ENCODE assay signal across 18 cellular contexts in genomic region chr10:116715839-116716377, GRCh38. TPM values are rescaled to one million over a fixed set of nuclear protein-coding genes. Genes with fewer than 3 reads are reported as not detected.
DNase-seq lines count a peak whose midpoint lies in the region; TF ChIP-seq lines count a peak whose summit lies in the region.
"Had no signal": no experiment of that assay in that cellular context is flagged by ENCODE, and none has a peak within 500 bp of the region (broad histone marks: within the 10 kb centered on the region; RNA-seq: fewer than 3 reads in every experiment).

No MANE protein-coding gene starts in this region.

- peaks cover 15% of the 10 kb centered on the region for H3K79me1 ChIP-seq in mesenchymal stem cell (replicated peaks; ENCODE audit: low read length, poor library complexity, severe bottlenecking)

- POLR2A ChIA-PET in SK-N-SH (lab: Yijun Ruan, JAX): interaction anchor here (1.0 kb wide), 1 partner anchor 16 kb away, joined by 3 read pairs; no protein-coding TSS in a partner anchor

- H2AK5ac ChIP-seq in mesenchymal stem cell (ENCODE audit: low read length, severe bottlenecking): peak overlapping the region; percentile 61

- no peak overlapping the region for H2BK15ac ChIP-seq in mesenchymal stem cell (ENCODE audit: low read depth, poor library complexity, severe bottlenecking)

- H3K4ac ChIP-seq in mesenchymal stem cell (ENCODE audit: low read depth in 1 of 2, low read length in 2 of 2): no peak overlapping the region

- H3K18ac ChIP-seq in mesenchymal stem cell (ENCODE audit: low read depth in 1 of 2, low read length in 2 of 2): no peak overlapping the region

- no peaks in the 10 kb centered on the region for H3K79me2 ChIP-seq in SK-N-SH (ENCODE audit: insufficient read depth)

- peak overlapping the region in 1 of 2 experiments; percentile 83; a peak in 2 of 4 replicates for H3K27ac ChIP-seq in SK-N-SH (ENCODE audit: low read depth in 2 of 2, low read length in 1 of 2)
- H3K27ac ChIP-seq in mesenchymal stem cell (ENCODE audit: low read length, poor library complexity, severe bottlenecking): no peak overlapping the region
- H3K27ac ChIP-seq in thyroid gland: peak overlapping the region in 2 of 3 donors; percentile 9 to 63
- H3K27ac ChIP-seq in uterus: no peak overlapping the region
- H3K27ac ChIP-seq in prostate gland: no peak overlapping the region
- H3K27ac ChIP-seq: BLaER1 treated with 17β-estradiol and CSF1 and Interleukin-3, amounts not matched to agents 10 nM and 100 nM; HL-60 had no signal

- H4K91ac ChIP-seq in mesenchymal stem cell (ENCODE audit: low read length): no peak overlapping the region

- no peaks in the 10 kb centered on the region for H3K9me2 ChIP-seq in SK-N-SH

- DNase-seq in SK-N-SH (peak; percentile 62), mesenchymal stem cell (no peak), posterior vena cava (ENCODE audit: low spot score) (peak; percentile 58), thyroid gland (peak; percentile 26 to 39), cerebellar nuclear complex (lab: John Stamatoyannopoulos, UW) (no peak), NCI-H1417 (lab: John Stamatoyannopoulos, UW) (no peak), uterus (no peak), prostate gland (ENCODE audit: low spot score) (no peak)
- DNase-seq: Calu3; CD8-positive, alpha-beta T cell; DMS53; DND-41; EL; GOT3; H9 had no signal

- H3K9me3 ChIP-seq in SK-N-SH (no peaks in the 10 kb centered on the region), mesenchymal stem cell (ENCODE audit: control insufficient read depth, low read length) (no peaks in the 10 kb centered on the region), thyroid gland (no peaks in the 10 kb centered on the region), uterus (no peaks in the 10 kb centered on the region), prostate gland (no peaks in the 10 kb centered on the region)
- H3K9me3 ChIP-seq: BLaER1 treated with 17β-estradiol and CSF1 and Interleukin-3, amounts not matched to agents 10 nM and 100 nM had no signal

- TF ChIP-seq POLR2A in thyroid gland (IDR thresholded peaks at IDR 0.05) (no peak), uterus (IDR thresholded peaks at IDR 0.05) (no peak), prostate gland (IDR thresholded peaks at IDR 0.05) (no peak)

- H3K14ac ChIP-seq in mesenchymal stem cell (ENCODE audit: low read length in 2 of 2): no peak overlapping the region

- no peaks in the 10 kb centered on the region for H4K20me1 ChIP-seq in SK-N-SH (ENCODE audit: insufficient read depth)
- H4K20me1 ChIP-seq: BLaER1 treated with 17β-estradiol and CSF1 and Interleukin-3, amounts not matched to agents 10 nM and 100 nM had no signal

- TF ChIP-seq CTCF in SK-N-SH (IDR thresholded peaks at IDR 0.05) (no peak), thyroid gland (IDR thresholded peaks at IDR 0.05) (no peak), uterus (IDR thresholded peaks at IDR 0.05) (no peak), prostate gland (IDR thresholded peaks at IDR 0.05) (no peak)

- H2BK5ac ChIP-seq in mesenchymal stem cell (ENCODE audit: low read depth, low read length, poor library complexity, severe bottlenecking): no peak overlapping the region

- H3K27me3 ChIP-seq in SK-N-SH (ENCODE audit: insufficient read depth): no peaks in the 10 kb centered on the region
- no peaks in the 10 kb centered on the region for H3K27me3 ChIP-seq in mesenchymal stem cell (ENCODE audit: control insufficient read depth in 1 of 2, insufficient read depth in 1 of 2, low read length in 2 of 2)
- H3K27me3 ChIP-seq in thyroid gland: no peaks in the 10 kb centered on the region
- no peaks in the 10 kb centered on the region for H3K27me3 ChIP-seq in uterus
- no peaks in the 10 kb centered on the region for H3K27me3 ChIP-seq in prostate gland (replicated peaks; ENCODE audit: insufficient read depth)

- no peak overlapping the region for H3K4me3 ChIP-seq in SK-N-SH (ENCODE audit: low read depth in 2 of 2, low read length in 1 of 2)
- H3K4me3 ChIP-seq in mesenchymal stem cell (ENCODE audit: insufficient read depth in 1 of 2, low read depth in 1 of 2, low read length in 2 of 2): no peak overlapping the region
- no peak overlapping the region for H3K4me3 ChIP-seq in thyroid gland (replicated peaks in 1 of 3)
- H3K4me3 ChIP-seq in uterus: no peak overlapping the region
- no peak overlapping the region for H3K4me3 ChIP-seq in prostate gland
- H3K4me3 ChIP-seq: BLaER1 treated with 17β-estradiol and CSF1 and Interleukin-3, amounts not matched to agents 10 nM and 100 nM; GM12878 had no signal

- 67% methylated on average over 1 of the region's 4 CpGs for WGBS in SK-N-SH (ENCODE audit: low lambda C conversion rate)
- WGBS in mesenchymal stem cell: 85% methylated on average over 4 of the region's 4 CpGs
- 85 to 86% methylated on average over 2 to 3 of the region's 4 CpGs for WGBS in thyroid gland, 2 donors
- 93% methylated on average over 4 of the region's 4 CpGs for WGBS in prostate gland

- H3K4me1 ChIP-seq in SK-N-SH (ENCODE audit: control insufficient read depth in 1 of 2, insufficient read depth in 2 of 2, low read depth in 1 of 2, low read length in 1 of 2) (peaks cover 0 to 70% of the 10 kb centered on the region in 2 experiments; a peak in 2 of 4 replicates), mesenchymal stem cell (ENCODE audit: control insufficient read depth, insufficient read depth, low read depth, low read length) (peaks cover 38% of the 10 kb centered on the region), thyroid gland (peaks cover 8 to 23% of the 10 kb centered on the region in 2 donors), uterus (peaks cover 0 to 9% of the 10 kb centered on the region in 2 donors), prostate gland (replicated peaks) (no peaks in the 10 kb centered on the region)

- CTCF ChIA-PET in SK-N-SH (lab: Yijun Ruan, JAX): interaction anchor here (0.9 to 3.5 kb wide), 6 partner anchors 14 to 396 kb away, joined by 3 to 16 read pairs (median 4); no protein-coding TSS in a partner anchor

- H3K36me3 ChIP-seq in SK-N-SH (replicated peaks in 1 of 2; ENCODE audit: control insufficient read depth in 1 of 2, insufficient read depth in 2 of 2, low read length in 1 of 2) (no peaks in the 10 kb centered on the region), mesenchymal stem cell (ENCODE audit: control insufficient read depth in 1 of 2, insufficient read depth in 2 of 2, low read depth in 1 of 2, low read length in 2 of 2) (peaks cover 0 to 18% of the 10 kb centered on the region in 2 experiments), thyroid gland (no peaks in the 10 kb centered on the region), uterus (no peaks in the 10 kb centered on the region), prostate gland (no peaks in the 10 kb centered on the region)
- H3K36me3 ChIP-seq: BLaER1 treated with 17β-estradiol and CSF1 and Interleukin-3, amounts not matched to agents 10 nM and 100 nM had no signal

- intact Hi-C loops in posterior vena cava (cut with DNase I): no loop called here
- intact Hi-C loops in thyroid gland (cut with DNase I): no loop called here
- intact Hi-C loops in uterus (cut with DNase I; ENCODE audit: low total_unique reads): no loop called here
- intact Hi-C loops in prostate gland (cut with DNase I): no loop called here

- no peak overlapping the region for H2BK120ac ChIP-seq in mesenchymal stem cell (ENCODE audit: low read depth, low read length)

- H2BK12ac ChIP-seq in mesenchymal stem cell (ENCODE audit: low read length in 2 of 2): no peak overlapping the region

- H2AFZ ChIP-seq in SK-N-SH (ENCODE audit: low read depth): no peak overlapping the region
- no peak overlapping the region for H2AFZ ChIP-seq in mesenchymal stem cell (ENCODE audit: low read depth, low read length)

- peak in 1 of 2 experiments; percentile 80; a peak in 2 of 4 replicates for TF ChIP-seq EP300 in SK-N-SH (IDR thresholded peaks at IDR 0.05; ENCODE audit: borderline replicate concordance in 1 of 2, low read depth in 1 of 2, low read length in 1 of 2)

- no peak overlapping the region for H4K8ac ChIP-seq in mesenchymal stem cell (ENCODE audit: low read length)

- H3K4me2 ChIP-seq in SK-N-SH: no peak overlapping the region
- H3K4me2 ChIP-seq in mesenchymal stem cell (ENCODE audit: low read length, poor library complexity, severe bottlenecking): no peak overlapping the region
- H3K4me2 ChIP-seq: BLaER1 treated with 17β-estradiol and CSF1 and Interleukin-3, amounts not matched to agents 10 nM and 100 nM had no signal

- H3K9ac ChIP-seq in SK-N-SH: no peak overlapping the region
- no peak overlapping the region for H3K9ac ChIP-seq in mesenchymal stem cell (ENCODE audit: low read length)
- H3K9ac ChIP-seq: BLaER1 treated with 17β-estradiol and CSF1 and Interleukin-3, amounts not matched to agents 10 nM and 100 nM had no signal

- H3K23ac ChIP-seq in mesenchymal stem cell (ENCODE audit: low read length in 2 of 2): no peak overlapping the region

- no peaks in the 10 kb centered on the region for H3F3A ChIP-seq in SK-N-SH (replicated peaks; ENCODE audit: insufficient read depth)

- no peak for TF ChIP-seq RAD21 in SK-N-SH (IDR thresholded peaks at IDR 0.05; ENCODE audit: low read length)

TF ChIP-seq in SK-N-SH, 30 proteins besides CTCF, POLR2A, EP300 and RAD21:
- TF ChIP-seq CHD2 (IDR thresholded peaks at IDR 0.05; ENCODE audit: low read length, partially characterized antibody) (peak; percentile 9), RCOR1 (IDR thresholded peaks at IDR 0.05; ENCODE audit: low read length) (peak; percentile 70), PBX3 (IDR thresholded peaks at IDR 0.05) (no peak)

RNA-seq across cellular contexts. Expression of gene HSPA12A, which starts 26.5 kb away (rescaled TPM):
- polyA plus RNA-seq in SK-N-SH (2012; rRNA removed): 2.9 and 3.3 TPM in 2 replicates
- 2.3 and 2.7 TPM in 2 replicates for polyA plus RNA-seq in SK-N-SH (2012; cell fraction: cytosol; rRNA removed)
- 8.3 and 9.2 TPM in 2 replicates for polyA plus RNA-seq in SK-N-SH (2012; cell fraction: nucleus; rRNA removed)
- 3.9 TPM for polyA plus RNA-seq in mesenchymal stem cell (2013, experiment 1 of 2)
- 3.8 TPM for polyA plus RNA-seq in mesenchymal stem cell (2013, experiment 2 of 2)
- total RNA-seq in posterior vena cava (10 to 100 TPM; 20.5 to 20.8 TPM), thyroid gland (10 to 100 TPM; 22.6 to 37.3 (median 34.6) TPM), uterus (10 to 100 TPM in 2 of 4 donors, 1 to 10 TPM in 2; 4.9 to 32.0 (median 16.0) TPM), prostate gland (10 to 100 TPM in 1 of 2 donors, 1 to 10 TPM in 1; 5.7 to 19.4 TPM)

Comparison
In these comparisons a context has a peak if more than half of its experiments do, and no peak if none do; other contexts are left out.
1. DNase-seq: peak in SK-N-SH (single experiment), posterior vena cava (single experiment) and thyroid gland (2 of 2); none in mesenchymal stem cell (single experiment), cerebellar nuclear complex (0 of 2), NCI-H1417 (0 of 3), uterus (0 of 2) and prostate gland (single experiment).
2. H3K27ac ChIP-seq: peak in thyroid gland (2 of 3); none in mesenchymal stem cell (single experiment), uterus (0 of 2) and prostate gland (0 of 2).